9 cellular contexts compared by ENCODE assay signal in genomic region chr11:118565062-118565461, GRCh38. TPM values are rescaled to one million over a fixed set of nuclear protein-coding genes. Genes with fewer than 3 reads are reported as not detected.
DNase-seq lines count a peak whose midpoint lies in the region; ATAC-seq and TF ChIP-seq lines count a peak whose summit lies in the region.
"Had no signal": no experiment of that assay in that cellular context is flagged by ENCODE, and none has a peak within 500 bp of the region (broad histone marks: within the 10 kb centered on the region; RNA-seq: fewer than 3 reads in every experiment).

No MANE protein-coding gene starts in this region.

- H3K4me1 ChIP-seq in DOHH2 (ENCODE audit: control insufficient read depth, low read length) (peaks cover 9% of the 10 kb centered on the region), gastroesophageal sphincter (peaks cover 0 to 28% (median 3%) of the 10 kb centered on the region in 3 donors), sigmoid colon (peaks cover 0 to 18% (median 15%) of the 10 kb centered on the region in 4 donors), HAP-1 (no peaks in the 10 kb centered on the region; the same call in 1 of the 2 replicates)

- H3K27ac ChIP-seq in DOHH2 (ENCODE audit: low read depth, low read length) (no peak overlapping the region), gastroesophageal sphincter (peak overlapping the region; percentile 79 to 86 (median 85)), sigmoid colon (peak overlapping the region; percentile 80 to 85 (median 81))

- H3K36me3 ChIP-seq in DOHH2 (ENCODE audit: control insufficient read depth, low read length) (no peaks in the 10 kb centered on the region), gastroesophageal sphincter (peaks cover 0 to 13% of the 10 kb centered on the region in 2 donors), sigmoid colon (peaks cover 0 to 10% (median 0%) of the 10 kb centered on the region in 4 donors), HAP-1 (replicated peaks) (peaks cover 4% of the 10 kb centered on the region; the same call in 1 of the 2 replicates)

- 22% methylated on average over 1 of the region's 5 CpGs; no CpG with 5 or more reads in 1 of the 2 donors for WGBS in gastroesophageal sphincter (ENCODE audit: low coverage in 1 of 2), 2 donors
- whole genome bisulfite sequencing in sigmoid colon, 2 donors, result 54 to 59% methylated on average over 5 of the region's 5 CpGs

- H3K4me3 ChIP-seq in DOHH2 (ENCODE audit: low read length) (peak overlapping the region; percentile 57), gastroesophageal sphincter (peak overlapping the region; percentile 62 to 89), sigmoid colon (peak overlapping the region; percentile 35 to 58 (median 53)), HAP-1 (no peak overlapping the region)

- peaks cover 16% of the 10 kb centered on the region for H3K4me1 Mint-ChIP-seq in T-helper 17 cell

- no peaks in the 10 kb centered on the region for H3K27me3 ChIP-seq in DOHH2 (ENCODE audit: control insufficient read depth, low read length)
- no peaks in the 10 kb centered on the region for H3K27me3 ChIP-seq in gastroesophageal sphincter
- no peaks in the 10 kb centered on the region for H3K27me3 ChIP-seq in sigmoid colon
- H3K27me3 ChIP-seq in HAP-1 (ENCODE audit: low read depth), result no peaks in the 10 kb centered on the region

- no peaks in the 10 kb centered on the region for H4K20me1 ChIP-seq in DOHH2 (ENCODE audit: control insufficient read depth, insufficient read depth, low read depth, low read length)

- H3F3A ChIP-seq in DOHH2 (ENCODE audit: control insufficient read depth, insufficient read depth), result peaks cover 11% of the 10 kb centered on the region

- no peaks in the 10 kb centered on the region for H3K9me3 ChIP-seq in DOHH2 (ENCODE audit: control insufficient read depth, insufficient read depth, low read length)
- no peaks in the 10 kb centered on the region for H3K9me3 ChIP-seq in T-helper 17 cell (ENCODE audit: control insufficient read depth, low read length, poor library complexity, severe bottlenecking)
- no peaks in the 10 kb centered on the region for H3K9me3 ChIP-seq in gastroesophageal sphincter
- no peaks in the 10 kb centered on the region for H3K9me3 ChIP-seq in sigmoid colon
- H3K9me3 ChIP-seq in HAP-1, result no peaks in the 10 kb centered on the region

- DNase-seq in T-helper 17 cell, result no peak
- DNase-seq in sigmoid colon, result no peak
- DNase-seq in HAP-1 (ENCODE audit: low spot score in 2 of 2), result no peak
- no peak for DNase-seq in stimulated activated CD4-positive, alpha-beta T cell treated with anti-CD3 and anti-CD28 coated beads, Interleukin-12 subunit alpha, Interleukin-12 subunit beta, amount 100 ng/mL, for 4 hours
- no peak for DNase-seq in OCI-M2 (lab: John Stamatoyannopoulos, UW; ENCODE audit: unreplicated experiment)
- no peak for DNase-seq in SIG-M5 treated with dmso at 0.1 percent for 504 hours (lab: John Stamatoyannopoulos, UW; ENCODE audit: unreplicated experiment)

- 0 out of 2 replicates have a peak, but pooled peaks cover 4% of the 10 kb centered on the region for H3K79me2 ChIP-seq in DOHH2 (ENCODE audit: control insufficient read depth, low read length)

- H3K36me3 Mint-ChIP-seq in T-helper 17 cell (ENCODE audit: low read depth), result peaks cover 3% of the 10 kb centered on the region

- TF ChIP-seq CTCF in DOHH2 (IDR thresholded peaks at IDR 0.05; ENCODE audit: low read depth, low read length, poor library complexity, severe bottlenecking) (no peak), gastroesophageal sphincter (IDR thresholded peaks at IDR 0.05) (no peak), sigmoid colon (IDR thresholded peaks at IDR 0.05) (no peak)

- no peak for TF ChIP-seq POLR2A in gastroesophageal sphincter (IDR thresholded peaks at IDR 0.05)
- TF ChIP-seq POLR2A in sigmoid colon (IDR thresholded peaks at IDR 0.05), result no peak

- intact Hi-C loops in sigmoid colon (cut with DNase I), result loop anchor here (2.0 kb wide), 1 partner anchor 32 kb away; no protein-coding TSS in a partner anchor

- H3K27me3 Mint-ChIP-seq in T-helper 17 cell, result no peaks in the 10 kb centered on the region

- ATAC-seq in T-helper 17 cell (no peak), gastroesophageal sphincter (peak; percentile 20)

- no peaks in the 10 kb centered on the region for H3K9me2 ChIP-seq in DOHH2 (replicated peaks; ENCODE audit: control insufficient read depth, low read length)

- H3K4me2 ChIP-seq in DOHH2 (ENCODE audit: low read length), result peak overlapping the region; percentile 72

- peak overlapping the region; percentile 19 for H3K4me3 Mint-ChIP-seq in T-helper 17 cell

- TF ChIP-seq EP300 in gastroesophageal sphincter (IDR thresholded peaks at IDR 0.05) (no peak), sigmoid colon (IDR thresholded peaks at IDR 0.05) (no peak)

- peak overlapping the region; percentile 90 for H3K27ac Mint-ChIP-seq in T-helper 17 cell

- in situ Hi-C loops in HAP-1 (cut with MboI; ENCODE audit: low sequenced_read_pairs), result no loop called here

RNA-seq across cellular contexts. Expression of gene IFT46, which starts 0.7 kb away (rescaled TPM):
- 1 to 10 TPM; 5.2 to 5.7 TPM for total RNA-seq in T-helper 17 cell
- total RNA-seq in gastroesophageal sphincter, result 10 to 100 TPM; 23.5 to 30.8 (median 27.7) TPM
- 10 to 100 TPM; 23.8 to 65.8 (median 49.9) TPM for total RNA-seq in sigmoid colon
- polyA plus RNA-seq in sigmoid colon, result 10 to 100 TPM in 1 of 3 donors, 1 to 10 TPM in 2; 8.1 to 12.6 (median 9.3) TPM

RNA-seq across cellular contexts. Expression of gene ARCN1, which starts 7.1 kb away (rescaled TPM):
- total RNA-seq in T-helper 17 cell, result 10 to 100 TPM; 86.2 to 87.5 TPM
- total RNA-seq in gastroesophageal sphincter, result 100 to 1,000 TPM in 3 of 4 donors, 10 to 100 TPM in 1; 84.9 to 141 (median 128) TPM
- total RNA-seq in sigmoid colon, result 10 to 100 TPM; 74.9 to 88.3 (median 82.4) TPM
- 100 to 1,000 TPM in 1 of 3 donors, 10 to 100 TPM in 2; 83.2 to 105 (median 88.9) TPM for polyA plus RNA-seq in sigmoid colon

RNA-seq across cellular contexts. Expression of gene TMEM25, which starts 34.1 kb away (rescaled TPM):
- 1 to 10 TPM; 9.2 to 10.0 TPM for total RNA-seq in T-helper 17 cell
- total RNA-seq in gastroesophageal sphincter, result 10 to 100 TPM; 36.9 to 57.1 (median 51.8) TPM
- total RNA-seq in sigmoid colon, result 10 to 100 TPM; 20.9 to 35.2 (median 31.8) TPM
- 1 to 10 TPM; 2.5 to 6.4 (median 3.6) TPM for polyA plus RNA-seq in sigmoid colon

RNA-seq across cellular contexts. Expression of gene TTC36, which starts 37.8 kb away (rescaled TPM):
- total RNA-seq in T-helper 17 cell, result under 1 TPM in 1 of 2 donors, not detected in 1; 0.55 TPM
- total RNA-seq in gastroesophageal sphincter, result 1 to 10 TPM in 3 of 4 donors, under 1 TPM in 1; 0.81 to 5.6 (median 3.3) TPM
- total RNA-seq in sigmoid colon, result 1 to 10 TPM in 3 of 4 donors, not detected in 1; 1.1 to 3.3 (median 1.6) TPM
- under 1 TPM in 1 of 3 donors, not detected in 2; 0.13 TPM for polyA plus RNA-seq in sigmoid colon
- total RNA-seq: NCI-H460 had no signal

RNA-seq across cellular contexts. Expression of gene PHLDB1, which starts 42.4 kb away (rescaled TPM):
- 1 to 10 TPM; 1.8 to 2.6 TPM for total RNA-seq in T-helper 17 cell
- 100 to 1,000 TPM in 2 of 4 donors, 10 to 100 TPM in 2; 45.8 to 144 (median 101) TPM for total RNA-seq in gastroesophageal sphincter
- 100 to 1,000 TPM in 2 of 4 donors, 10 to 100 TPM in 2; 51.8 to 126 (median 94.6) TPM for total RNA-seq in sigmoid colon
- 10 to 100 TPM; 33.6 to 44.4 (median 34.9) TPM for polyA plus RNA-seq in sigmoid colon
